23 cellular contexts compared by ENCODE assay signal in genomic region chr5:151692312-151692711, GRCh38. TPM values are rescaled to one million over a fixed set of nuclear protein-coding genes. Genes with fewer than 3 reads are reported as not detected.
DNase-seq lines count a peak whose midpoint lies in the region; ATAC-seq, FAIRE-seq and TF ChIP-seq lines count a peak whose summit lies in the region.
"Had no signal": no experiment of that assay in that cellular context is flagged by ENCODE, and none has a peak within 500 bp of the region (broad histone marks: within the 10 kb centered on the region; RNA-seq: fewer than 3 reads in every experiment).

No MANE protein-coding gene starts in this region.

- H3K36me3 ChIP-seq in PC-9 (ENCODE audit: low read depth) (no peaks in the 10 kb centered on the region), parathyroid adenoma (ENCODE audit: control insufficient read depth, insufficient read depth, low read length) (no peaks in the 10 kb centered on the region), right lobe of liver (no peaks in the 10 kb centered on the region)
- H3K36me3 ChIP-seq: adrenal gland, cardiac muscle cell, pancreas, SJCRH30, thyroid gland had no signal

- peaks cover 3% of the 10 kb centered on the region for H3K27me3 Mint-ChIP-seq in HFFc6 (ENCODE audit: insufficient read depth)
- peaks cover 0 to 2% (median 2%) of the 10 kb centered on the region in 3 donors for H3K27me3 Mint-ChIP-seq in CD14-positive monocyte (ENCODE audit: low read depth in 3 of 3)

- BruUV-seq in PC-9 (replicated peaks; lab: Mats Ljungman, UMichigan): no TSS peak

- FAIRE-seq in endometrium (lab: Jason Lieb, UNC): peak; percentile 15
- FAIRE-seq: HTR-8/SVneo, pancreas had no signal

- 59% methylated on average over 3 of the region's 3 CpGs for WGBS in right lobe of liver (ENCODE audit: insufficient coverage, low coverage, low lambda C conversion rate, missing lambda C conversion rate)

- H3K9me3 ChIP-seq in PC-9 (ENCODE audit: insufficient read depth, low read depth) (no peaks in the 10 kb centered on the region), parathyroid adenoma (ENCODE audit: control insufficient read depth, low read length) (no peaks in the 10 kb centered on the region), right lobe of liver (no peaks in the 10 kb centered on the region)
- H3K9me3 ChIP-seq: adrenal gland, pancreas, SJCRH30, thyroid gland had no signal

- H2AFZ ChIP-seq in PC-9 (no peak overlapping the region), parathyroid adenoma (peak overlapping the region; percentile 39)

- CTCF ChIA-PET in PC-9 (lab: Charles Lee): no interaction called here

- H3K36me3 Mint-ChIP-seq in HFFc6 (ENCODE audit: low read depth) (no peaks in the 10 kb centered on the region), CD14-positive monocyte (no peaks in the 10 kb centered on the region)

- H3K79me2 ChIP-seq in PC-9 (ENCODE audit: low read depth): no peaks in the 10 kb centered on the region
- H3K79me2 ChIP-seq in parathyroid adenoma: no peaks in the 10 kb centered on the region

- H3K9me2 ChIP-seq in PC-9 (ENCODE audit: insufficient read depth): no peaks in the 10 kb centered on the region

- H3K4me3 ChIP-seq in PC-9: no peak overlapping the region
- H3K4me3 ChIP-seq in parathyroid adenoma (ENCODE audit: low read depth, low read length): no peak overlapping the region
- no peak overlapping the region for H3K4me3 ChIP-seq in right lobe of liver
- H3K4me3 ChIP-seq: adrenal gland, cardiac muscle cell, pancreas, SJCRH30, thyroid gland had no signal

- TF ChIP-seq CTCF in HFFc6 (IDR thresholded peaks at IDR 0.05): no peak
- no peak for TF ChIP-seq CTCF in PC-9 (conservative IDR thresholded peaks at IDR 0.05)
- TF ChIP-seq CTCF in parathyroid adenoma (IDR thresholded peaks at IDR 0.05): no peak
- no peak for TF ChIP-seq CTCF in right lobe of liver (IDR thresholded peaks at IDR 0.05)
- no peak for TF ChIP-seq CTCF in CD14-positive monocyte (IDR thresholded peaks at IDR 0.05)

- POLR2A ChIA-PET in PC-9 (lab: Charles Lee; ENCODE audit: unreplicated experiment): no interaction called here

- intact Hi-C loops in PC-9 (cut with micrococcal nuclease; ENCODE audit: unreplicated experiment): no loop called here
- intact Hi-C loops in right lobe of liver (cut with DNase I): no loop called here
- intact Hi-C loops in CD14-positive monocyte (cut with micrococcal nuclease): no loop called here

- no peaks in the 10 kb centered on the region; the same call in 1 of the 2 replicates for H3F3A ChIP-seq in PC-9 (ENCODE audit: insufficient read depth, low read depth)

- H3K4me1 ChIP-seq in PC-9 (replicated peaks; ENCODE audit: insufficient read depth) (peaks cover 18% of the 10 kb centered on the region), parathyroid adenoma (peaks cover 6% of the 10 kb centered on the region), right lobe of liver (no peaks in the 10 kb centered on the region)
- H3K4me1 ChIP-seq: pancreas had no signal

- peaks cover 71% of the 10 kb centered on the region for H3K4me1 Mint-ChIP-seq in HFFc6 (ENCODE audit: low read depth)
- H3K4me1 Mint-ChIP-seq in CD14-positive monocyte: peaks cover 9% of the 10 kb centered on the region

- H3K27ac ChIP-seq in PC-9 (no peak overlapping the region), parathyroid adenoma (no peak overlapping the region), right lobe of liver (no peak overlapping the region)
- H3K27ac ChIP-seq: cardiac muscle cell, pancreas, SJCRH30, thyroid gland had no signal

- H3K27me3 ChIP-seq in PC-9 (ENCODE audit: insufficient read depth, low read depth): no peaks in the 10 kb centered on the region
- no peaks in the 10 kb centered on the region for H3K27me3 ChIP-seq in parathyroid adenoma (ENCODE audit: control insufficient read depth, insufficient read depth, low read length)
- H3K27me3 ChIP-seq in right lobe of liver: no peaks in the 10 kb centered on the region
- H3K27me3 ChIP-seq: adrenal gland, cardiac muscle cell, SJCRH30, thyroid gland had no signal

- peak overlapping the region; percentile 76 for H3K27ac Mint-ChIP-seq in HFFc6
- no peak overlapping the region for H3K27ac Mint-ChIP-seq in CD14-positive monocyte
- H3K27ac Mint-ChIP-seq: H9; T-helper 1 cell treated with Interleukin-12 subunit alpha and Interleukin-12 subunit beta and Interleukin-4 antibody, amounts not matched to agents 30 μg/mL and 1 μg/mL, for 36 hours had no signal

- no peak overlapping the region; the same call in 1 of the 2 replicates for H3K4me3 Mint-ChIP-seq in HFFc6
- H3K4me3 Mint-ChIP-seq in CD14-positive monocyte: no peak overlapping the region
- H3K4me3 Mint-ChIP-seq: H9; T-helper 1 cell treated with Interleukin-12 subunit alpha and Interleukin-12 subunit beta and Interleukin-4 antibody, amounts not matched to agents 30 μg/mL and 1 μg/mL, for 36 hours had no signal

- ATAC-seq in right lobe of liver: no peak
- ATAC-seq: pancreas had no signal

- H4K20me1 ChIP-seq in PC-9 (ENCODE audit: insufficient read depth): no peaks in the 10 kb centered on the region

- TF ChIP-seq POLR2A in right lobe of liver (IDR thresholded peaks at IDR 0.05): no peak

- H3K9me3 Mint-ChIP-seq in HFFc6 (no peaks in the 10 kb centered on the region), CD14-positive monocyte (peaks cover 0 to 5% (median 0%) of the 10 kb centered on the region in 7 donors)
- H3K9me3 Mint-ChIP-seq: H9; T-helper 1 cell treated with Interleukin-12 subunit alpha and Interleukin-12 subunit beta and Interleukin-4 antibody, amounts not matched to agents 30 μg/mL and 1 μg/mL, for 36 hours had no signal

- H3K4me2 ChIP-seq in PC-9 (peak overlapping the region; percentile 54), parathyroid adenoma (ENCODE audit: low read length) (no peak overlapping the region)

- H3K9ac ChIP-seq in parathyroid adenoma: no peak overlapping the region

- no peak for DNase-seq in HFFc6
- peak; percentile 29 to 74 for DNase-seq in PC-9
- DNase-seq in OCI-M1 (lab: John Stamatoyannopoulos, UW): no peak
- no peak for DNase-seq in right lobe of liver
- DNase-seq in CD14-positive monocyte (ENCODE audit: low spot score): no peak
- DNase-seq: activated CD4-positive, alpha-beta T cell treated with anti-CD3 and anti-CD28 coated beads, Interleukin-2, amount 50 U/mL, for 48 hours; activated effector memory CD4-positive, alpha-beta T cell treated with Interleukin-2 at 50 U/mL for 16 hours; AML-193; foreskin melanocyte; H9; Kasumi-1; NCI-H1105; pancreas; stimulated activated CD4-positive, alpha-beta T cell treated with anti-CD3 and anti-CD28 coated beads, Interleukin-1b, Interleukin-23, amount 100 ng/mL, for 48 hours; stimulated activated naive CD4-positive, alpha-beta T cell; thyroid gland had no signal

RNA-seq across cellular contexts. Expression of gene SPARC, which starts 5.6 kb away (rescaled TPM):
- 1,000 to 10,000 TPM; 3,729 to 5,836 (median 4,094) TPM for total RNA-seq in HFFc6 (2021; fragmentation: NEBNext Ultra II Directional; extraction: Animal tissue kit (Norgen Biotek cat#: 25700))
- total RNA-seq in PC-9 (2021) (68.7 and 84.1 TPM in 2 replicates), right lobe of liver (100 to 1,000 TPM in 4 of 6 experiments, 10 to 100 TPM in 2; 62.2 to 277 (median 109) TPM)
- 10 to 100 TPM; 10.7 to 19.7 TPM for polyA plus RNA-seq in CD14-positive monocyte

Comparison
In these comparisons a context has a peak if more than half of its experiments do, and no peak if none do; other contexts are left out.
1. DNase-seq: peak in PC-9 (2 of 2); none in HFFc6 (single experiment), OCI-M1 (single experiment), right lobe of liver (0 of 3) and CD14-positive monocyte (single experiment).
2. RNA of gene SPARC, which starts 5.6 kb away (total RNA-seq): 3,729 to 5,836 TPM in HFFc6; 62.2 to 277 TPM in right lobe of liver and 68.7 to 84.1 TPM in PC-9; every median in the first group is over 10 times any median in the second.